In genomic region chr2:36566887-36567286, GRCh38 we compare ENCODE assay signal across 1 cellular context.
TF ChIP-seq lines count a peak whose summit lies in the region.

No MANE protein-coding gene starts in this region.

TF ChIP-seq in WTC11, 78 proteins besides CTCF, POLR2A, EP300 and RAD21 (continued from another document):
- TF ChIP-seq ARID4B (CRISPR knock-in tag; IDR thresholded peaks at IDR 0.05; ENCODE audit: borderline replicate concordance) (no peak), USF2 (CRISPR knock-in tag; IDR thresholded peaks at IDR 0.05) (no peak), ATF6 (CRISPR knock-in tag; IDR thresholded peaks at IDR 0.05) (no peak), SP1 (CRISPR knock-in tag; conservative IDR thresholded peaks at IDR 0.05) (no peak), TEAD4 (CRISPR knock-in tag; IDR thresholded peaks at IDR 0.05) (no peak), ZNF512 (CRISPR knock-in tag; IDR thresholded peaks at IDR 0.05; ENCODE audit: borderline replicate concordance) (no peak), IRF1 (CRISPR knock-in tag; IDR thresholded peaks at IDR 0.05) (no peak), ZNF532 (CRISPR knock-in tag; IDR thresholded peaks at IDR 0.05; ENCODE audit: borderline replicate concordance) (no peak), JAZF1 (CRISPR knock-in tag; IDR thresholded peaks at IDR 0.05) (no peak), TCF7 (CRISPR knock-in tag; IDR thresholded peaks at IDR 0.05; ENCODE audit: low read depth) (no peak)
TF ChIP-seq in WTC11: peak in this region for 0.
